7 cellular contexts compared by ENCODE assay signal in genomic region chr1:11979028-11979427, GRCh38. TPM values are rescaled to one million over a fixed set of nuclear protein-coding genes. Genes with fewer than 3 reads are reported as not detected.
DNase-seq lines count a peak whose midpoint lies in the region; ATAC-seq and TF ChIP-seq lines count a peak whose summit lies in the region.
"Not testable (repeated sequence)": the region's sequence is repeated elsewhere in the genome, so short reads cannot be mapped to it uniquely, and the experiment has no call there.

No MANE protein-coding gene starts in this region.

- H3K79me2 ChIP-seq in PC-3 (ENCODE audit: low read length), result peaks cover 36% of the 10 kb centered on the region

- not testable (repeated sequence) for H3K9me3 Mint-ChIP-seq in CD8-positive, alpha-beta memory T cell; activated naive CD8-positive, alpha-beta T cell treated with anti-CD3 and anti-CD28 coated beads, Interleukin-2, amount 10 ng/mL, durations not matched to agents 7 days and 5 days; effector memory CD8-positive, alpha-beta T cell; immature natural killer cell; nephron progenitor cell

- not testable (repeated sequence) for TF ChIP-seq POLR2A in spleen (IDR thresholded peaks at IDR 0.05)

- H3F3A ChIP-seq in PC-3 (ENCODE audit: low read length, unreplicated experiment), result not testable (repeated sequence)

- not testable (repeated sequence) for H3K9me3 ChIP-seq in CD8-positive, alpha-beta memory T cell (ENCODE audit: low read length); PC-3 (ENCODE audit: low read length); spleen

- peak overlapping the region; percentile 22 to 97 (median 84) for H3K4me3 Mint-ChIP-seq in CD8-positive, alpha-beta memory T cell
- peak overlapping the region; percentile 96 for H3K4me3 Mint-ChIP-seq in activated naive CD8-positive, alpha-beta T cell treated with anti-CD3 and anti-CD28 coated beads, Interleukin-2, amount 10 ng/mL, durations not matched to agents 7 days and 5 days
- peak overlapping the region in 1 of 2 donors; percentile 97 for H3K4me3 Mint-ChIP-seq in effector memory CD8-positive, alpha-beta T cell
- peak overlapping the region in 4 of 5 donors; percentile 44 to 97 (median 70) for H3K4me3 Mint-ChIP-seq in immature natural killer cell
- H3K4me3 Mint-ChIP-seq in nephron progenitor cell, result not testable (repeated sequence)

- H3K27me3 Mint-ChIP-seq in CD8-positive, alpha-beta memory T cell; activated naive CD8-positive, alpha-beta T cell treated with anti-CD3 and anti-CD28 coated beads, Interleukin-2, amount 10 ng/mL, durations not matched to agents 7 days and 5 days; effector memory CD8-positive, alpha-beta T cell; nephron progenitor cell (ENCODE audit: low read depth, poor library complexity): not testable (repeated sequence)
- peaks cover 0 to 13% (median 0%) of the 10 kb centered on the region in 3 donors for H3K27me3 Mint-ChIP-seq in immature natural killer cell (ENCODE audit: low read depth in 3 of 3)

- peak overlapping the region in 5 of 8 donors; percentile 32 to 94 (median 40) for H3K27ac Mint-ChIP-seq in CD8-positive, alpha-beta memory T cell
- not testable (repeated sequence) for H3K27ac Mint-ChIP-seq in activated naive CD8-positive, alpha-beta T cell treated with anti-CD3 and anti-CD28 coated beads, Interleukin-2, amount 10 ng/mL, durations not matched to agents 7 days and 5 days
- H3K27ac Mint-ChIP-seq in effector memory CD8-positive, alpha-beta T cell, result peak overlapping the region; percentile 10 to 98
- H3K27ac Mint-ChIP-seq in immature natural killer cell, result peak overlapping the region in 1 of 6 donors; percentile 90
- peak overlapping the region; percentile 73 for H3K27ac Mint-ChIP-seq in nephron progenitor cell

- not testable (repeated sequence) for H3K4me3 ChIP-seq in CD8-positive, alpha-beta memory T cell (ENCODE audit: low read length)
- H3K4me3 ChIP-seq in PC-3 (ENCODE audit: low read length) (0 out of 2 replicates have a peak overlapping the region, but pooled peaks have one; percentile 81), spleen (peak overlapping the region in 3 of 8 donors; percentile 88 to 99 (median 91))

- H3K36me3 Mint-ChIP-seq in CD8-positive, alpha-beta memory T cell, result peaks cover under 1 to 29% (median 8%) of the 10 kb centered on the region in 3 donors
- peaks cover 19% of the 10 kb centered on the region for H3K36me3 Mint-ChIP-seq in activated naive CD8-positive, alpha-beta T cell treated with anti-CD3 and anti-CD28 coated beads, Interleukin-2, amount 10 ng/mL, durations not matched to agents 7 days and 5 days
- peaks cover 13% of the 10 kb centered on the region for H3K36me3 Mint-ChIP-seq in effector memory CD8-positive, alpha-beta T cell (ENCODE audit: insufficient read depth)
- not testable (repeated sequence) for H3K36me3 Mint-ChIP-seq in immature natural killer cell
- H3K36me3 Mint-ChIP-seq in nephron progenitor cell (ENCODE audit: low read depth), result peaks cover 31% of the 10 kb centered on the region

- not testable (repeated sequence) for ATAC-seq in PC-3; activated naive CD8-positive, alpha-beta T cell treated with anti-CD3 and anti-CD28 coated beads, Interleukin-2, amount 10 ng/mL, durations not matched to agents 7 days and 5 days (ENCODE audit: low read depth); effector memory CD8-positive, alpha-beta T cell (replicated peaks)

- peak overlapping the region; percentile 92 for H3K27ac ChIP-seq in CD8-positive, alpha-beta memory T cell (ENCODE audit: low read depth, low read length)
- not testable (repeated sequence) for H3K27ac ChIP-seq in PC-3 (ENCODE audit: low read length)
- H3K27ac ChIP-seq in spleen, result peak overlapping the region in 6 of 8 donors; percentile 96 to 99 (median 96)

- WGBS in spleen, 5 donors, result 80 to 90% (median 82%) methylated on average over 8 of the region's 8 CpGs

- peaks cover 33% of the 10 kb centered on the region for H3K4me1 ChIP-seq in CD8-positive, alpha-beta memory T cell (ENCODE audit: insufficient read depth, low read length)
- H3K4me1 ChIP-seq in PC-3 (ENCODE audit: insufficient read depth, low read length) (peaks cover 28% of the 10 kb centered on the region), spleen (peaks cover 23 to 63% (median 49%) of the 10 kb centered on the region in 6 donors)

- BruUV-seq in PC-3 (replicated peaks; lab: Mats Ljungman, UMichigan), result not testable (repeated sequence)

- peak overlapping the region; percentile 86; the same call in 1 of the 2 replicates for H3K4me2 ChIP-seq in PC-3 (ENCODE audit: low read length)

- peaks cover 28 to 45% (median 37%) of the 10 kb centered on the region in 3 donors for H3K4me1 Mint-ChIP-seq in CD8-positive, alpha-beta memory T cell
- H3K4me1 Mint-ChIP-seq in activated naive CD8-positive, alpha-beta T cell treated with anti-CD3 and anti-CD28 coated beads, Interleukin-2, amount 10 ng/mL, durations not matched to agents 7 days and 5 days, result peaks cover 27% of the 10 kb centered on the region
- H3K4me1 Mint-ChIP-seq in effector memory CD8-positive, alpha-beta T cell (ENCODE audit: low read depth in 2 of 2), result peaks cover 29 to 31% of the 10 kb centered on the region in 2 donors
- H3K4me1 Mint-ChIP-seq in immature natural killer cell (peaks cover 33 to 41% of the 10 kb centered on the region in 2 donors), nephron progenitor cell (peaks cover 33% of the 10 kb centered on the region)

- POLR2A ChIA-PET in CD8-positive, alpha-beta memory T cell (lab: Charles Lee), result interaction anchor here (2.9 kb wide), 1 partner anchor 70 kb away, joined by 40 read pairs; no protein-coding TSS in a partner anchor
- POLR2A ChIA-PET in PC-3 (lab: Charles Lee; ENCODE audit: unreplicated experiment), result interaction anchor here (3.3 kb wide), 1 partner anchor 69 kb away, joined by 34 read pairs; no protein-coding TSS in a partner anchor
- POLR2A ChIA-PET in activated naive CD8-positive, alpha-beta T cell treated with anti-CD3 and anti-CD28 coated beads, Interleukin-2, amount 10 ng/mL, durations not matched to agents 7 days and 5 days (lab: Charles Lee), result interaction anchor here (1.1 to 7.4 kb wide), 3 partner anchors 38 to 70 kb away, joined by 3 to 207 read pairs (median 12); partner anchors contain the start of gene KIAA2013

- H4K20me1 ChIP-seq in PC-3 (ENCODE audit: low read length), result peaks cover 18% of the 10 kb centered on the region; the same call in 1 of the 2 replicates

- H2AFZ ChIP-seq in PC-3 (ENCODE audit: low read length), result not testable (repeated sequence)

- H3K36me3 ChIP-seq in CD8-positive, alpha-beta memory T cell (ENCODE audit: insufficient read depth, low read length), result peaks cover 22% of the 10 kb centered on the region
- H3K36me3 ChIP-seq in PC-3 (ENCODE audit: low read depth, low read length) (peaks cover 28% of the 10 kb centered on the region), spleen (peaks cover 0 to 50% (median 32%) of the 10 kb centered on the region in 6 donors)

- intact Hi-C loops in PC-3 (cut with micrococcal nuclease), result loop anchor here (5.0 kb wide), 1 partner anchor 42 kb away; no protein-coding TSS in a partner anchor
- intact Hi-C loops in spleen (cut with DNase I; ENCODE audit: low total_unique reads), result not testable (repeated sequence)

- not testable (repeated sequence) for TF ChIP-seq CTCF in PC-3 (conservative IDR thresholded peaks at IDR 0.05; ENCODE audit: low read depth, low read length); nephron progenitor cell (IDR thresholded peaks at IDR 0.05); spleen (IDR thresholded peaks at IDR 0.05 in 8 of 11, conservative IDR thresholded peaks at IDR 0.05 in 3 of 11)

- H3K27me3 ChIP-seq in CD8-positive, alpha-beta memory T cell (ENCODE audit: insufficient read depth, low read length, poor library complexity, severe bottlenecking); PC-3 (ENCODE audit: low read length); spleen (replicated peaks in 1 of 7): not testable (repeated sequence)

- not testable (repeated sequence) for H3K9ac ChIP-seq in PC-3 (ENCODE audit: low read length)

- CTCF ChIA-PET in CD8-positive, alpha-beta memory T cell (lab: Charles Lee), result interaction anchor here (1.0 kb wide), 1 partner anchor 18 kb away, joined by 3 read pairs; no protein-coding TSS in a partner anchor
- CTCF ChIA-PET in PC-3 (lab: Charles Lee), result not testable (repeated sequence)

- not testable (repeated sequence) for DNase-seq in CD8-positive, alpha-beta memory T cell; PC-3; activated naive CD8-positive, alpha-beta T cell treated with anti-CD3 and anti-CD28 coated beads, Interleukin-2, amount 10 ng/mL, durations not matched to agents 7 days and 5 days; effector memory CD8-positive, alpha-beta T cell; immature natural killer cell; nephron progenitor cell; spleen

- not testable (repeated sequence) for H3K9me2 ChIP-seq in PC-3 (replicated peaks; ENCODE audit: low read length)

RNA-seq across cellular contexts. Expression of gene MFN2, which starts 1.2 kb away (rescaled TPM):
- 10 to 100 TPM; 97.1 to 97.2 TPM for total RNA-seq in CD8-positive, alpha-beta memory T cell
- 40.9 TPM for polyA plus RNA-seq in CD8-positive, alpha-beta memory T cell
- total RNA-seq in PC-3 (2014; rRNA removed), result 97.8 and 101 TPM in 2 replicates
- total RNA-seq in activated naive CD8-positive, alpha-beta T cell treated with anti-CD3 and anti-CD28 coated beads, Interleukin-2, amount 10 ng/mL, durations not matched to agents 7 days and 5 days, result 10 to 100 TPM; 51.4 TPM
- polyA plus RNA-seq in immature natural killer cell, result 10 to 100 TPM; 34.9 to 55.9 (median 37.7) TPM
- total RNA-seq in spleen, result 10 to 100 TPM; 47.3 to 69.6 (median 62.9) TPM
- polyA plus RNA-seq in spleen, result 10 to 100 TPM; 14.8 to 28.1 (median 16.2) TPM

RNA-seq across cellular contexts. Expression of gene MIIP, which starts 40.3 kb away (rescaled TPM):
- 10 to 100 TPM; 37.0 to 37.6 TPM for total RNA-seq in CD8-positive, alpha-beta memory T cell
- polyA plus RNA-seq in CD8-positive, alpha-beta memory T cell, result 31.6 TPM
- 53.5 and 74.9 TPM in 2 replicates for total RNA-seq in PC-3 (2014; rRNA removed)
- total RNA-seq in activated naive CD8-positive, alpha-beta T cell treated with anti-CD3 and anti-CD28 coated beads, Interleukin-2, amount 10 ng/mL, durations not matched to agents 7 days and 5 days, result 10 to 100 TPM; 34.3 to 36.2 TPM
- polyA plus RNA-seq in immature natural killer cell, result 10 to 100 TPM; 29.0 to 34.4 (median 32.4) TPM
- total RNA-seq in spleen, result 10 to 100 TPM; 33.2 to 65.5 (median 46.5) TPM
- polyA plus RNA-seq in spleen, result 100 to 1,000 TPM in 1 of 3 donors, 10 to 100 TPM in 2; 38.0 to 109 (median 97.2) TPM

RNA-seq across cellular contexts. Expression of gene PLOD1, which starts 44.5 kb away (rescaled TPM):
- 10 to 100 TPM; 25.8 to 31.0 TPM for total RNA-seq in CD8-positive, alpha-beta memory T cell
- polyA plus RNA-seq in CD8-positive, alpha-beta memory T cell, result 9.4 TPM
- total RNA-seq in PC-3 (2014; rRNA removed) (179 and 216 TPM in 2 replicates), spleen (10 to 100 TPM; 40.0 to 53.4 (median 46.4) TPM)
- total RNA-seq in activated naive CD8-positive, alpha-beta T cell treated with anti-CD3 and anti-CD28 coated beads, Interleukin-2, amount 10 ng/mL, durations not matched to agents 7 days and 5 days, result 10 to 100 TPM; 16.8 to 21.0 TPM
- polyA plus RNA-seq in immature natural killer cell (10 to 100 TPM; 36.2 to 81.9 (median 73.8) TPM), spleen (10 to 100 TPM; 11.6 to 19.7 (median 14.5) TPM)

RNA-seq across cellular contexts. Expression of gene KIAA2013, which starts 52.8 kb away (rescaled TPM):
- total RNA-seq in CD8-positive, alpha-beta memory T cell, result 10 to 100 TPM; 31.3 to 33.9 TPM
- polyA plus RNA-seq in CD8-positive, alpha-beta memory T cell, result 63.2 TPM
- total RNA-seq in PC-3 (2014; rRNA removed) (78.1 and 89.2 TPM in 2 replicates), spleen (10 to 100 TPM; 39.0 to 93.0 (median 45.8) TPM)
- 10 to 100 TPM; 36.1 to 38.3 TPM for total RNA-seq in activated naive CD8-positive, alpha-beta T cell treated with anti-CD3 and anti-CD28 coated beads, Interleukin-2, amount 10 ng/mL, durations not matched to agents 7 days and 5 days
- polyA plus RNA-seq in immature natural killer cell (10 to 100 TPM; 47.4 to 78.3 (median 52.0) TPM), spleen (10 to 100 TPM; 20.7 to 36.2 (median 26.5) TPM)
